ENCODE assay signal across 27 cellular contexts in genomic region chr2:42270757-42271156, GRCh38.
"Had no signal": no experiment of that assay in that cellular context is flagged by ENCODE, and none has a peak within 500 bp of the region (broad histone marks: within the 10 kb centered on the region; RNA-seq: fewer than 3 reads in every experiment).

No MANE protein-coding gene starts in this region.

- H3K4me3 ChIP-seq: coronary artery, heart left ventricle, lung, mucosa of descending colon, smooth muscle cell, stomach, tibial nerve, uterus had no signal

- H3K27me3 ChIP-seq: brain microvascular endothelial cell, heart left ventricle, neutrophil, stomach, tibial nerve, uterus had no signal

- DNase-seq: activated B cell treated with CpG ODN at 0.5 μM for 24 hours; activated CD4-positive, alpha-beta T cell treated with anti-CD3 and anti-CD28 coated beads for 36 hours; activated CD8-positive, alpha-beta memory T cell treated with anti-CD3 and anti-CD28 coated beads, Interleukin-2, amount 10 ng/mL, durations not matched to agents 7 days and 5 days; activated CD8-positive, alpha-beta T cell treated with anti-CD3 and anti-CD28 coated beads, Interleukin-2, amount 10 ng/mL, durations not matched to agents 7 days and 5 days; activated T-cell treated with anti-CD3 and anti-CD28 coated beads, Interleukin-2, amount 50 U/mL, for 48 hours; brain microvascular endothelial cell; foreskin fibroblast; heart left ventricle; hypothalamus; immature natural killer cell; mucosa of descending colon; nephron progenitor cell; retina; stimulated activated CD4-positive, alpha-beta T cell treated with anti-CD3 and anti-CD28 coated beads, Interleukin-15, amount 100 ng/mL, for 24 hours; stimulated activated CD4-positive, alpha-beta T cell treated with anti-CD3 and anti-CD28 coated beads, Interleukin-2, amount 100 ng/mL, for 24 hours; stimulated activated naive B cell treated with anti-CD40 and anti-IgM and Interleukin-4, amounts not matched to agents 10 μg/mL and 1 μg/mL and 100 μg/mL, for 72 hours; stomach; T-helper 2 cell; uterus had no signal

- FAIRE-seq: astrocyte had no signal

- H3K4me2 ChIP-seq: smooth muscle cell had no signal

- H3K36me3 ChIP-seq: brain microvascular endothelial cell, tibial nerve, uterus had no signal

- H3K9me3 ChIP-seq: heart left ventricle, mucosa of descending colon, neutrophil, stomach, tibial nerve, uterus had no signal

- H3K27ac ChIP-seq: brain microvascular endothelial cell, heart left ventricle, neutrophil, stomach, tibial nerve had no signal

- ATAC-seq: activated CD4-positive, alpha-beta T cell treated with anti-CD3 and anti-CD28 coated beads for 36 hours; activated CD8-positive, alpha-beta memory T cell treated with anti-CD3 and anti-CD28 coated beads, Interleukin-2, amount 10 ng/mL, durations not matched to agents 7 days and 5 days; activated CD8-positive, alpha-beta T cell treated with anti-CD3 and anti-CD28 coated beads, Interleukin-2, amount 10 ng/mL, durations not matched to agents 7 days and 5 days; activated naive CD4-positive, alpha-beta T cell treated with anti-CD3 and anti-CD28 coated beads, Interleukin-2, amount 50 U/mL, for 72 hours; heart left ventricle; mucosa of descending colon; SK-N-SH treated with all-trans-retinoic acid at 6 μM for 48 hours; stimulated activated naive B cell treated with anti-CD40 and anti-IgM and Interleukin-4, amounts not matched to agents 10 μg/mL and 1 μg/mL and 100 μg/mL, for 72 hours had no signal
